Comparison of ENCODE assay signal across 8 cellular contexts in genomic region chr4:65250916-65251315, GRCh38.
"Had no signal": no experiment of that assay in that cellular context is flagged by ENCODE, and none has a peak within 500 bp of the region (broad histone marks: within the 10 kb centered on the region; RNA-seq: fewer than 3 reads in every experiment).

No MANE protein-coding gene starts in this region.

- DNase-seq: GOT3, H7, HFFc6, KG1 had no signal

- H3K4me3 Mint-ChIP-seq: HFFc6, IgD-negative memory B cell had no signal

- H3K27ac ChIP-seq: HL-60 had no signal

- H3K9me3 ChIP-seq: HAP-1 had no signal

- H3K36me3 ChIP-seq: HAP-1 had no signal

- ATAC-seq: HCT116 had no signal

- H3K36me3 Mint-ChIP-seq: IgD-negative memory B cell had no signal

- H3K27me3 Mint-ChIP-seq: IgD-negative memory B cell had no signal

- H3K27ac Mint-ChIP-seq: HFFc6, IgD-negative memory B cell had no signal

- H3K4me3 ChIP-seq: HAP-1 had no signal

- H3K4me1 Mint-ChIP-seq: IgD-negative memory B cell had no signal
